Comparison of ENCODE assay signal across 12 cellular contexts in the genomic region with DNA sequence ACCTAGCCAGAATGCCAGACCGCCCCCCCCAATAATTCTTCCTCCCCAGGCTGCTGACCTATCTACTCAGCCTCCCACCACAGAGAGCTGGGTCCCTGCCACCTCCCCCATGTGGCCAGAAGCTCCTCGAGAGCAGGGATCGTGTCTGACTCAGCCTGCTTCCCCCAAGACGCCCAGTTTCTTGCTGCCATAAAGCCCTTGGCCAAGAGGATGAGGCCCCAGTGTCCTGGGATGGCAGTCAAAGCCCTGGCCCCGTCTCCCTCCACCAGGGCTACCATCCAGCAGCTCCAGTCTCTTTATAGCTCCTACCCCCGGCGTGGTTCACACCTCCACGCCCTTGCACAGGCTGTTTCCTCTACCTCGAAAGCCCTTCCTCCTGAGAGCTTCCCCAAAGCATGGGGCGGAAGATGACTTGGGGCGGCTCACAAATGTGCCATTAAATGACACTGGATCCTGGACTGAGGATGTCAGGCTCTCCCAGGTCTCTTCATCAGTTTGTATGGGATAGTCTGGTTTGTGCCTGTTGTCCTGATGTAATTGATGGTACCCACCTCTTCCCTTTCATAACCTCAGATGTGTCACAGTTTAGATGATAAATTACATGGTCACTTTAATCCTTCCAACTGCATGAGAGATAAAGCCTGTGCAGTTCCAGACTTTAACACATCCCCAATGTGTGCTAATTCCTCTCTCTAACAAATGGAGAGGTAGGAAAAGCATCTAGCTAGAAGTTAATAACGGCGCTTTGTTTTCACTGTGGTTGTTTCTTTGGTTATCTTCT. TPM values are rescaled to one million over a fixed set of nuclear protein-coding genes. Genes with fewer than 3 reads are reported as not detected.
DNase-seq lines count a peak whose midpoint lies in the region; ATAC-seq lines count a peak whose summit lies in the region.
"Had no signal": no experiment of that assay in that cellular context is flagged by ENCODE, and none has a peak within 500 bp of the region (broad histone marks: within the 10 kb centered on the region; RNA-seq: fewer than 3 reads in every experiment).

No MANE protein-coding gene starts in this region.

- no peaks in the 10 kb centered on the region for H3K9me3 ChIP-seq in CD4-positive, alpha-beta memory T cell (ENCODE audit: control insufficient read depth in 1 of 2, low read length in 2 of 2)
- H3K9me3 ChIP-seq: adrenal gland, heart right ventricle had no signal

- CTCF ChIA-PET in CD4-positive, alpha-beta memory T cell (lab: Charles Lee; ENCODE audit: partially characterized antibody), result interaction anchor here (1.0 to 1.3 kb wide), 3 partner anchors 38 to 133 kb away, joined by 4 to 6 read pairs (median 4); no protein-coding TSS in a partner anchor
- CTCF ChIA-PET in activated CD8-positive, alpha-beta T cell treated with anti-CD3 and anti-CD28 coated beads, Interleukin-2, amount 10 ng/mL, durations not matched to agents 7 days and 5 days (lab: Charles Lee), result interaction anchor here (0.7 to 2.0 kb wide), 4 partner anchors 9 to 356 kb away, joined by 3 to 19 read pairs (median 4); no protein-coding TSS in a partner anchor

- no peak overlapping the region for H2AK5ac ChIP-seq in mesendoderm (ENCODE audit: low read length)

- DNase-seq in CD4-positive, alpha-beta memory T cell, result peak in 4 of 5 donors; percentile 26 to 57 (median 34)
- peak; percentile 61 for DNase-seq in HT1080 (ENCODE audit: low read depth)
- DNase-seq in activated CD8-positive, alpha-beta T cell treated with anti-CD3 and anti-CD28 coated beads, Interleukin-2, amount 10 ng/mL, durations not matched to agents 7 days and 5 days, result peak; percentile 65
- peak; percentile 43 for DNase-seq in mesendoderm
- DNase-seq in SIG-M5 (lab: John Stamatoyannopoulos, UW), result no peak
- DNase-seq in kidney glomerular epithelial cell (lab: John Stamatoyannopoulos, UW), result no peak
- DNase-seq in NAMALWA (ENCODE audit: low spot score), result no peak
- DNase-seq: adrenal gland, heart right ventricle had no signal

- no peak overlapping the region for H3K18ac ChIP-seq in mesendoderm (ENCODE audit: low read length)

- no peak overlapping the region for H4K5ac ChIP-seq in mesendoderm (ENCODE audit: low read length)

- no peak overlapping the region for H3K4me2 ChIP-seq in mesendoderm (ENCODE audit: low read length)
- H3K4me2 ChIP-seq: neural progenitor cell had no signal

- POLR2A ChIA-PET in CD4-positive, alpha-beta memory T cell (lab: Charles Lee; ENCODE audit: partially characterized antibody), result no interaction called here
- POLR2A ChIA-PET in activated CD8-positive, alpha-beta T cell treated with anti-CD3 and anti-CD28 coated beads, Interleukin-2, amount 10 ng/mL, durations not matched to agents 7 days and 5 days (lab: Charles Lee), result no interaction called here

- no peak overlapping the region for H4K8ac ChIP-seq in mesendoderm (ENCODE audit: low read depth, low read length)

- H3K4me3 Mint-ChIP-seq in CD4-positive, alpha-beta memory T cell, result peak overlapping the region in 7 of 8 donors; percentile 40 to 69 (median 52)
- peak overlapping the region; percentile 3 for H3K4me3 Mint-ChIP-seq in activated CD8-positive, alpha-beta T cell treated with anti-CD3 and anti-CD28 coated beads, Interleukin-2, amount 10 ng/mL, durations not matched to agents 7 days and 5 days
- H3K4me3 Mint-ChIP-seq: neural progenitor cell; T-helper 2 cell treated with Interferon-gamma antibody and Interleukin-4, amounts not matched to agents 5 μg/mL and 100 μg/mL, for 36 hours had no signal

- no peak overlapping the region for H3K4ac ChIP-seq in mesendoderm (ENCODE audit: low read depth, low read length)

- peaks cover 13 to 38% (median 30%) of the 10 kb centered on the region in 4 donors for H3K4me1 Mint-ChIP-seq in CD4-positive, alpha-beta memory T cell
- peaks cover 56% of the 10 kb centered on the region for H3K4me1 Mint-ChIP-seq in activated CD8-positive, alpha-beta T cell treated with anti-CD3 and anti-CD28 coated beads, Interleukin-2, amount 10 ng/mL, durations not matched to agents 7 days and 5 days (ENCODE audit: low read depth)

- H3K79me2 ChIP-seq in mesendoderm (ENCODE audit: control insufficient read depth, insufficient read depth, low read length), result no peaks in the 10 kb centered on the region

- no CpG with 5 or more reads among the region's 13 CpGs for WGBS in mesendoderm (ENCODE audit: extremely low coverage, insufficient coverage, low lambda C conversion rate)

- no peak overlapping the region for H2BK120ac ChIP-seq in mesendoderm (ENCODE audit: low read depth, low read length)

- no peak overlapping the region for H2BK5ac ChIP-seq in mesendoderm (ENCODE audit: low read length)

- H3K36me3 ChIP-seq in CD4-positive, alpha-beta memory T cell (ENCODE audit: insufficient read depth, low read length), result no peaks in the 10 kb centered on the region
- H3K36me3 ChIP-seq in mesendoderm (ENCODE audit: control insufficient read depth, insufficient read depth, low read length), result no peaks in the 10 kb centered on the region
- H3K36me3 ChIP-seq: adrenal gland, heart right ventricle, neural progenitor cell had no signal

- H3K27ac Mint-ChIP-seq in CD4-positive, alpha-beta memory T cell, result peak overlapping the region in 3 of 7 donors; percentile 35 to 61 (median 59)
- peak overlapping the region; percentile 80 for H3K27ac Mint-ChIP-seq in activated CD8-positive, alpha-beta T cell treated with anti-CD3 and anti-CD28 coated beads, Interleukin-2, amount 10 ng/mL, durations not matched to agents 7 days and 5 days
- H3K27ac Mint-ChIP-seq: T-helper 2 cell treated with Interferon-gamma antibody and Interleukin-4, amounts not matched to agents 5 μg/mL and 100 μg/mL, for 36 hours had no signal

- no peaks in the 10 kb centered on the region for H3K79me1 ChIP-seq in mesendoderm (ENCODE audit: low read length)

- no peak overlapping the region for H3K9ac ChIP-seq in mesendoderm (ENCODE audit: low read length)
- H3K9ac ChIP-seq: neural progenitor cell had no signal

- no peak overlapping the region for H3K27ac ChIP-seq in CD4-positive, alpha-beta memory T cell (ENCODE audit: low read depth, low read length)
- H3K27ac ChIP-seq in mesendoderm (ENCODE audit: low read depth, low read length), result no peak overlapping the region
- H3K27ac ChIP-seq: adrenal gland, neural progenitor cell had no signal

- ATAC-seq in activated CD8-positive, alpha-beta T cell treated with anti-CD3 and anti-CD28 coated beads, Interleukin-2, amount 10 ng/mL, durations not matched to agents 7 days and 5 days, result peak; percentile 62
- ATAC-seq in HG03196 (IDR thresholded peaks at IDR 0.05; ENCODE audit: unreplicated experiment), result no peak

- peaks cover 0 to 2% of the 10 kb centered on the region in 2 donors for H3K27me3 Mint-ChIP-seq in CD4-positive, alpha-beta memory T cell
- H3K27me3 Mint-ChIP-seq in activated CD8-positive, alpha-beta T cell treated with anti-CD3 and anti-CD28 coated beads, Interleukin-2, amount 10 ng/mL, durations not matched to agents 7 days and 5 days (ENCODE audit: low read depth), result no peaks in the 10 kb centered on the region

- no peak overlapping the region for H3K4me3 ChIP-seq in CD4-positive, alpha-beta memory T cell (ENCODE audit: low read length in 2 of 2)
- no peak overlapping the region for H3K4me3 ChIP-seq in mesendoderm (ENCODE audit: low read length)
- H3K4me3 ChIP-seq: adrenal gland, heart right ventricle, neural progenitor cell had no signal

- H3K27me3 ChIP-seq in CD4-positive, alpha-beta memory T cell (ENCODE audit: insufficient read depth, low read length), result no peaks in the 10 kb centered on the region
- no peaks in the 10 kb centered on the region for H3K27me3 ChIP-seq in mesendoderm (ENCODE audit: insufficient read depth, low read length, poor library complexity)
- H3K27me3 ChIP-seq: adrenal gland, heart right ventricle, neural progenitor cell had no signal

- peaks cover 21% of the 10 kb centered on the region for H3K4me1 ChIP-seq in CD4-positive, alpha-beta memory T cell (ENCODE audit: insufficient read depth, low read length)
- H3K4me1 ChIP-seq in mesendoderm (ENCODE audit: control insufficient read depth, low read depth, low read length), result peaks cover 12% of the 10 kb centered on the region

- intact Hi-C loops in CD4-positive, alpha-beta memory T cell (cut with micrococcal nuclease), result no loop called here

- no peak overlapping the region for H3K23ac ChIP-seq in mesendoderm (ENCODE audit: low read length)

- no peak overlapping the region for H2BK15ac ChIP-seq in mesendoderm (replicated peaks; ENCODE audit: low read depth)

- H3K36me3 Mint-ChIP-seq in CD4-positive, alpha-beta memory T cell, result no peaks in the 10 kb centered on the region
- H3K36me3 Mint-ChIP-seq in activated CD8-positive, alpha-beta T cell treated with anti-CD3 and anti-CD28 coated beads, Interleukin-2, amount 10 ng/mL, durations not matched to agents 7 days and 5 days (ENCODE audit: low read depth), result no peaks in the 10 kb centered on the region
- H3K36me3 Mint-ChIP-seq: neural progenitor cell had no signal

- H3K56ac ChIP-seq in mesendoderm (ENCODE audit: low read length), result no peak overlapping the region

- no peaks in the 10 kb centered on the region for H3K9me3 Mint-ChIP-seq in CD4-positive, alpha-beta memory T cell
- H3K9me3 Mint-ChIP-seq in activated CD8-positive, alpha-beta T cell treated with anti-CD3 and anti-CD28 coated beads, Interleukin-2, amount 10 ng/mL, durations not matched to agents 7 days and 5 days (ENCODE audit: insufficient read depth), result no peaks in the 10 kb centered on the region
- H3K9me3 Mint-ChIP-seq: neural progenitor cell; T-helper 2 cell treated with Interferon-gamma antibody and Interleukin-4, amounts not matched to agents 5 μg/mL and 100 μg/mL, for 36 hours had no signal

RNA-seq across cellular contexts. Expression of a gene that starts 13.1 kb away (rescaled TPM):
- 1 to 10 TPM; 1.5 to 2.0 TPM for total RNA-seq in CD4-positive, alpha-beta memory T cell
- under 1 TPM in 1 of 2 donors, not detected in 1; 0.55 TPM for polyA plus RNA-seq in CD4-positive, alpha-beta memory T cell
- total RNA-seq in HT1080 (2014; rRNA removed; shearing (Covaris generic)), result 10.8 and 14.1 TPM in 2 replicates
- 7.1 and 8.4 TPM in 2 replicates for polyA plus RNA-seq in HT1080 (2015; cell fraction: cytosol; rRNA removed)
- polyA plus RNA-seq in HT1080 (2015; cell fraction: nucleus; rRNA removed), result 13.1 and 16.5 TPM in 2 replicates
- total RNA-seq in activated CD8-positive, alpha-beta T cell treated with anti-CD3 and anti-CD28 coated beads, Interleukin-2, amount 10 ng/mL, durations not matched to agents 7 days and 5 days, result under 1 TPM; 0.05 to 0.37 TPM
- 4.9 TPM for polyA plus RNA-seq in mesendoderm (2013, experiment 1 of 2)
- polyA plus RNA-seq in mesendoderm (2013, experiment 2 of 2), result 5.2 TPM

RNA-seq across cellular contexts. Expression of a gene that starts 47.2 kb away (rescaled TPM):
- not detected for total RNA-seq in CD4-positive, alpha-beta memory T cell
- not detected for polyA plus RNA-seq in CD4-positive, alpha-beta memory T cell
- 5.3 and 7.3 TPM in 2 replicates for total RNA-seq in HT1080 (2014; rRNA removed; shearing (Covaris generic))
- 2.2 and 2.5 TPM in 2 replicates for polyA plus RNA-seq in HT1080 (2015; cell fraction: cytosol; rRNA removed)
- polyA plus RNA-seq in HT1080 (2015; cell fraction: nucleus; rRNA removed), result 26.5 and 27.6 TPM in 2 replicates
- total RNA-seq in activated CD8-positive, alpha-beta T cell treated with anti-CD3 and anti-CD28 coated beads, Interleukin-2, amount 10 ng/mL, durations not matched to agents 7 days and 5 days, result not detected
- polyA plus RNA-seq in mesendoderm (2013, experiment 1 of 2), result 3.3 TPM
- polyA plus RNA-seq in mesendoderm (2013, experiment 2 of 2), result 3.5 TPM

Comparison
In these comparisons a context has a peak if more than half of its experiments do, and no peak if none do; other contexts are left out.
1. DNase-seq: peak in CD4-positive, alpha-beta memory T cell (4 of 5), HT1080 (single experiment), activated CD8-positive, alpha-beta T cell treated with anti-CD3 and anti-CD28 coated beads, Interleukin-2, amount 10 ng/mL, durations not matched to agents 7 days and 5 days (single experiment) and mesendoderm (single experiment); none in SIG-M5 (single experiment), kidney glomerular epithelial cell (single experiment) and NAMALWA (single experiment).